ENCODE assay signal across 11 cellular contexts in the genomic region with DNA sequence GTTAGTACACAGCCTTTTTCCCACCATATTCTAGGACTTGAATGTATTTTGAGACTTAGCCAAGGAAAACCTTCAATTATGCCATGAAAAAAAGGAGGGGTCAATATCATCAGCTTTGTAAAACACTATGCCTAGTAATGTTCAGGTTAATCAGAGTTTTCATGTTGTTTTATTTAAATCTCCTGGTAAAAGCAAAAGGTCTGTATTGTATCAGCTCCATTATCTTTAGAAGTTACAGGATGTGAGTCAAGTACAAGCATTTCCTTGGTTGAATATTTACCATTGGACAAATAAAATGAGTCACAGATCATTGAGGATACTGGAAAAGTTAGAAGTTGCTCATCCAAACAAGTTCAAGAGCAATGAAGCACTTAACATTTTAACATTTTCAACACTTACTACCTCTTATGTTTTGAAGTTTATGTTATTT.
A peak's percentile ranks its signal among the peaks of the same experiment; 100 is the strongest.
DNase-seq lines count a peak whose midpoint lies in the region; TF ChIP-seq lines count a peak whose summit lies in the region.
"Had no signal": no experiment of that assay in that cellular context is flagged by ENCODE, and none has a peak within 500 bp of the region (broad histone marks: within the 10 kb centered on the region; RNA-seq: fewer than 3 reads in every experiment).

No MANE protein-coding gene starts in this region.

- no peak for TF ChIP-seq CTCF in smooth muscle cell (IDR thresholded peaks at IDR 0.05; ENCODE audit: borderline replicate concordance, insufficient read depth, poor library complexity, severe bottlenecking)

- H3K4me1 ChIP-seq in adipocyte (ENCODE audit: control insufficient read depth, insufficient read depth, low read length) (peaks cover 13% of the 10 kb centered on the region), smooth muscle cell (ENCODE audit: low read depth) (no peaks in the 10 kb centered on the region)

- DNase-seq in HCEC 1CT (peak; percentile 83), adipocyte (ENCODE audit: low read depth) (peak; percentile 34), glomerular visceral epithelial cell (ENCODE audit: extremely low spot score) (peak; percentile 79), smooth muscle cell (lab: John Stamatoyannopoulos, UW; ENCODE audit: unreplicated experiment) (no peak), NCI-H1417 (lab: John Stamatoyannopoulos, UW) (no peak), NCI-H187 treated with DMSO at 0.1 percent for 48 hours (lab: John Stamatoyannopoulos, UW) (no peak), NCI-H2196 treated with DMSO at 0.1 percent for 48 hours (lab: John Stamatoyannopoulos, UW; ENCODE audit: unreplicated experiment) (no peak)
- DNase-seq in stimulated activated CD4-positive, alpha-beta T cell treated with anti-CD3 and anti-CD28 coated beads, Interleukin-1b, Interleukin-23, amount 100 ng/mL, for 48 hours = no peak
- DNase-seq: activated T-cell treated with anti-CD3 and anti-CD28 coated beads, Interleukin-2, amount 50 U/mL, for 24 hours; NCI-H1092 treated with DMSO at 0.1 percent for 48 hours; posterior cingulate gyrus had no signal

- no peak overlapping the region for H3K9ac ChIP-seq in adipocyte (ENCODE audit: low read length)
- H3K9ac ChIP-seq in smooth muscle cell (ENCODE audit: low read depth) = no peak overlapping the region

- H3K27me3 ChIP-seq in adipocyte (replicated peaks; ENCODE audit: control insufficient read depth, insufficient read depth, low read length) = no peaks in the 10 kb centered on the region
- no peaks in the 10 kb centered on the region for H3K27me3 ChIP-seq in smooth muscle cell (ENCODE audit: low read depth)

- no peaks in the 10 kb centered on the region for H4K20me1 ChIP-seq in smooth muscle cell (ENCODE audit: low read depth)

- no peak overlapping the region for H3K4me2 ChIP-seq in smooth muscle cell

- H3K27ac ChIP-seq in smooth muscle cell (ENCODE audit: low read depth) = peak overlapping the region; percentile 15

- H3K36me3 ChIP-seq in adipocyte (ENCODE audit: control insufficient read depth, insufficient read depth, low read length, severe bottlenecking) (no peaks in the 10 kb centered on the region), smooth muscle cell (ENCODE audit: low read depth) (no peaks in the 10 kb centered on the region)

- no peak overlapping the region for H3K4me3 ChIP-seq in adipocyte (ENCODE audit: low read length)
- no peak overlapping the region for H3K4me3 ChIP-seq in smooth muscle cell

- H2AFZ ChIP-seq in smooth muscle cell (ENCODE audit: low read depth) = no peak overlapping the region

- no peaks in the 10 kb centered on the region for H3F3A ChIP-seq in smooth muscle cell (ENCODE audit: low read depth)

- H3K79me2 ChIP-seq in smooth muscle cell (ENCODE audit: low read depth) = no peaks in the 10 kb centered on the region

- H3K9me3 ChIP-seq in adipocyte (ENCODE audit: control insufficient read depth, low read length) (peaks cover 7% of the 10 kb centered on the region), smooth muscle cell (replicated peaks; ENCODE audit: low read depth) (no peaks in the 10 kb centered on the region)

Comparison
In these comparisons a context has a peak if more than half of its experiments do, and no peak if none do; other contexts are left out.
1. DNase-seq: peak in HCEC 1CT (single experiment), adipocyte (single experiment) and glomerular visceral epithelial cell (single experiment); none in smooth muscle cell (single experiment), NCI-H1417 (0 of 3), NCI-H187 treated with DMSO at 0.1 percent for 48 hours (single experiment), NCI-H2196 treated with DMSO at 0.1 percent for 48 hours (single experiment) and stimulated activated CD4-positive, alpha-beta T cell treated with anti-CD3 and anti-CD28 coated beads, Interleukin-1b, Interleukin-23, amount 100 ng/mL, for 48 hours (single experiment).